ENCODE assay signal across 8 cellular contexts in the genomic region with DNA sequence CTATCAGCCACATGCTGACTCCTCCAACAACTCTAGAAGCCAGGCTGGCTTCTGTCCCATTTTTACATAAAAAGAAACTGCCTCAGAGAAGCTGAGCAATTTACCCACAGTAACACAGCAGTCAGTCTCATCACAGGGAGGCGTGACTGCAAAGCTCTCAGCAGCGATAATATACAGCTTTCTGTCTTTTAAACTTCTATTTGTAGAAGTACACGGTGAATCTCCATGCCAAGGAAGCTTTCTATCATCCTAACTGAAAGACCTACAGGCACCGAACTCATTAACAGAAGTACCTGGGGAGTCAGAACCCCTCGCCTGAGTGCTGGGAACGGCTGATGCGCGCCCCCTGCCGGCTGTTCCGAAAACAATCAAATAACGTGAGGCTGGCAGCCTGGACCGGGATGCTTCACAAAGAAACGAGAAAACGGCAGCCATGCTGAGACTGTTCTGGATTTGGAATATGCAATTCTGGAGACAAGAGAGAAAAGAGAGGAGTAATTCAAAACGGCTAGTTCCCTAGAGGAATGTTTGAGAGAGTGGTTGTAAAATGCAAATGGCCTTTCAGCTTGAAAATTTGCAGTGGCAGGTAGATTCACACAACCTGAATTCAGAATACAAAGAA. TPM values are rescaled to one million over a fixed set of nuclear protein-coding genes. Genes with fewer than 3 reads are reported as not detected.
DNase-seq lines count a peak whose midpoint lies in the region; ATAC-seq and TF ChIP-seq lines count a peak whose summit lies in the region.

No MANE protein-coding gene starts in this region.

- no peaks in the 10 kb centered on the region for H3K9me3 Mint-ChIP-seq in activated CD4-positive, alpha-beta T cell treated with anti-CD3 and anti-CD28 coated beads, Interleukin-2, amount 10 ng/mL, durations not matched to agents 7 days and 5 days

- no peak for TF ChIP-seq POLR2A in right lobe of liver (IDR thresholded peaks at IDR 0.05)

- TF ChIP-seq CTCF in C4-2B (conservative IDR thresholded peaks at IDR 0.05) (peak; percentile 97), choroid plexus epithelial cell (conservative IDR thresholded peaks at IDR 0.05; ENCODE audit: low read depth, low read length) (peak; percentile 89), right lobe of liver (IDR thresholded peaks at IDR 0.05) (peak; percentile 82 to 92 (median 86))

- no peaks in the 10 kb centered on the region for H3K36me3 ChIP-seq in right lobe of liver

- intact Hi-C loops in right lobe of liver (cut with DNase I), result loop anchor here in 1 of 2 donors (10.0 kb wide), 1 partner anchor 493 kb away; the partner anchor contains the start of gene RHOU

- H3K4me1 ChIP-seq in right lobe of liver, result peaks cover 0 to 46% (median 23%) of the 10 kb centered on the region in 4 donors

- no peak overlapping the region for H3K4me3 ChIP-seq in choroid plexus epithelial cell (ENCODE audit: low read depth, low read length)
- H3K4me3 ChIP-seq in right lobe of liver, result no peak overlapping the region

- H3K27ac ChIP-seq in C4-2B, result peak overlapping the region; percentile 4; the same call in 1 of the 2 replicates
- peak overlapping the region in 1 of 3 donors; percentile 14 for H3K27ac ChIP-seq in right lobe of liver

- peak; percentile 48 for ATAC-seq in HG03280 (IDR thresholded peaks at IDR 0.05; ENCODE audit: unreplicated experiment)
- peak; percentile 51 to 65 (median 58) for ATAC-seq in right lobe of liver
- no peak for ATAC-seq in HG02884 (IDR thresholded peaks at IDR 0.05; ENCODE audit: unreplicated experiment)

- 3% methylated on average over 14 of the region's 15 CpGs for WGBS in right lobe of liver (ENCODE audit: insufficient coverage, low coverage, low lambda C conversion rate, missing lambda C conversion rate)

- POLR2A ChIA-PET in activated CD4-positive, alpha-beta T cell treated with anti-CD3 and anti-CD28 coated beads, Interleukin-2, amount 10 ng/mL, durations not matched to agents 7 days and 5 days (lab: Charles Lee), result no interaction called here

- CTCF ChIA-PET in activated CD4-positive, alpha-beta T cell treated with anti-CD3 and anti-CD28 coated beads, Interleukin-2, amount 10 ng/mL, durations not matched to agents 7 days and 5 days (lab: Charles Lee), result interaction anchor here (0.8 to 4.0 kb wide), 14 partner anchors 11 to 726 kb away, joined by 3 to 23 read pairs (median 3); partner anchors contain the start of gene RHOU

- no peaks in the 10 kb centered on the region for H3K9me3 ChIP-seq in right lobe of liver

- DNase-seq in NCI-H526 treated with DMSO at 0.1 percent for 48 hours (lab: John Stamatoyannopoulos, UW) (peak; percentile 52), choroid plexus epithelial cell (ENCODE audit: low read depth) (peak; percentile 84), right lobe of liver (peak; percentile 81 to 88 (median 86))
- peak; percentile 85 for DNase-seq in activated CD4-positive, alpha-beta T cell treated with anti-CD3 and anti-CD28 coated beads, Interleukin-2, amount 10 ng/mL, durations not matched to agents 7 days and 5 days
- DNase-seq in stimulated activated CD8-positive, alpha-beta memory T cell treated with anti-CD3 and anti-CD28 coated beads, Interleukin-12 subunit alpha, Interleukin-12 subunit beta, amount 100 ng/mL, for 24 hours (ENCODE audit: extremely low read depth), result peak; percentile 57

- H3K4me1 Mint-ChIP-seq in activated CD4-positive, alpha-beta T cell treated with anti-CD3 and anti-CD28 coated beads, Interleukin-2, amount 10 ng/mL, durations not matched to agents 7 days and 5 days, result peaks cover 21% of the 10 kb centered on the region

- H3K4me3 Mint-ChIP-seq in activated CD4-positive, alpha-beta T cell treated with anti-CD3 and anti-CD28 coated beads, Interleukin-2, amount 10 ng/mL, durations not matched to agents 7 days and 5 days, result no peak overlapping the region

- H3K27ac Mint-ChIP-seq in activated CD4-positive, alpha-beta T cell treated with anti-CD3 and anti-CD28 coated beads, Interleukin-2, amount 10 ng/mL, durations not matched to agents 7 days and 5 days, result no peak overlapping the region

- peaks cover 2% of the 10 kb centered on the region for H3K27me3 Mint-ChIP-seq in activated CD4-positive, alpha-beta T cell treated with anti-CD3 and anti-CD28 coated beads, Interleukin-2, amount 10 ng/mL, durations not matched to agents 7 days and 5 days

- no peaks in the 10 kb centered on the region for H3K36me3 Mint-ChIP-seq in activated CD4-positive, alpha-beta T cell treated with anti-CD3 and anti-CD28 coated beads, Interleukin-2, amount 10 ng/mL, durations not matched to agents 7 days and 5 days (ENCODE audit: low read depth)

- H3K27me3 ChIP-seq in right lobe of liver, result no peaks in the 10 kb centered on the region

RNA-seq across cellular contexts. Expression of gene RAB4A, which starts 43.5 kb away (rescaled TPM):
- total RNA-seq in activated CD4-positive, alpha-beta T cell treated with anti-CD3 and anti-CD28 coated beads, Interleukin-2, amount 10 ng/mL, durations not matched to agents 7 days and 5 days, result 10 to 100 TPM; 35.5 to 41.0 TPM
- total RNA-seq in right lobe of liver, result 10 to 100 TPM; 23.3 to 66.4 (median 50.0) TPM
